9 cellular contexts compared by ENCODE assay signal in the genomic region with DNA sequence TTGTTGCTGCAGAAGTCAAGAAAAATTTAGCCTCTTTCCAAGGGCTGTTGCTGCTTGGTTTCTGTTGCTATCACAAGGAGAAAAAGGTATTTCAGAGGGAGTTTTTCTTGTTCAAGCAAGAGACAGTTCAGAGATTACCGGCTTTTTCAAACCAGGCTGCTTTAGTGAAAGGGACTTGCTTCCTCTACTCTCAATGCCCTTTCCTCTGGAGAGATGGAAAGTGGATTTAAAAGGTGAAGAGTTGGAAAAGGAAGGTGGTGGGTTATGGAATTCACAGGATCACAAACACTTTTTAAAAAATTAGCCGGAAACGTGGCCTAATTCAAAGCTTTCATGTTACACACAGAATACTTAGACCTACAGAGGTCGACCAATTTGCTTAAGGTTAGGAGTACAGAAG. TPM values are rescaled to one million over a fixed set of nuclear protein-coding genes. Genes with fewer than 3 reads are reported as not detected.
DNase-seq lines count a peak whose midpoint lies in the region; ATAC-seq and TF ChIP-seq lines count a peak whose summit lies in the region.
"Had no signal": no experiment of that assay in that cellular context is flagged by ENCODE, and none has a peak within 500 bp of the region (broad histone marks: within the 10 kb centered on the region; RNA-seq: fewer than 3 reads in every experiment).

No MANE protein-coding gene starts in this region.

- ATAC-seq in CD8-positive, alpha-beta T cell: no peak
- no peak for ATAC-seq in GM21367 (IDR thresholded peaks at IDR 0.05; ENCODE audit: unreplicated experiment)
- ATAC-seq in activated CD4-positive, CD25-positive, alpha-beta regulatory T cell treated with anti-CD3 and anti-CD28 coated beads, Interleukin-2, amount 50 U/mL, for 24 hours: no peak

- no peak for TF ChIP-seq CTCF in CD8-positive, alpha-beta T cell (IDR thresholded peaks at IDR 0.05)
- TF ChIP-seq CTCF in dorsolateral prefrontal cortex (IDR thresholded peaks at IDR 0.05 in 54 of 56, conservative IDR thresholded peaks at IDR 0.05 in 2 of 56; ENCODE audit: low read depth in 1 of 56, partially characterized antibody in 56 of 56): no peak
- TF ChIP-seq CTCF in neural crest cell (conservative IDR thresholded peaks at IDR 0.05): no peak

- H3K27me3 ChIP-seq in CD8-positive, alpha-beta T cell (ENCODE audit: insufficient read depth, low read length): no peaks in the 10 kb centered on the region
- no peaks in the 10 kb centered on the region for H3K27me3 ChIP-seq in MG63
- no peaks in the 10 kb centered on the region for H3K27me3 ChIP-seq in dorsolateral prefrontal cortex

- peak overlapping the region; percentile 93 for H3K27ac Mint-ChIP-seq in CD8-positive, alpha-beta T cell
- H3K27ac Mint-ChIP-seq in neural crest cell (ENCODE audit: unreplicated experiment): no peak overlapping the region

- POLR2A ChIA-PET in CD8-positive, alpha-beta T cell (lab: Charles Lee): interaction anchor here (1.0 to 1.4 kb wide), 2 partner anchors 40 to 41 kb away, joined by 3 to 5 read pairs; partner anchors contain the start of gene PKM

- peaks cover 36% of the 10 kb centered on the region for H3K36me3 Mint-ChIP-seq in CD8-positive, alpha-beta T cell
- H3K36me3 Mint-ChIP-seq in neural crest cell (ENCODE audit: low read depth): peaks cover 7% of the 10 kb centered on the region

- intact Hi-C loops in CD8-positive, alpha-beta T cell (cut with DNase I, micrococcal nuclease): loop anchor here in 1 of 2 experiments (5.0 kb wide), 4 partner anchors 74 to 1721 kb away; partner anchors contain the start of genes BBS4, GRAMD2A, HIGD2B and NPTN
- intact Hi-C loops in dorsolateral prefrontal cortex (cut with DNase I): no loop called here

- DNase-seq in CD8-positive, alpha-beta T cell: no peak
- DNase-seq in MG63 (no peak), dorsolateral prefrontal cortex (no peak), neural crest cell (ENCODE audit: low read depth, low spot score) (no peak), occipital lobe (lab: John Stamatoyannopoulos, UW) (no peak), NOMO-1 (lab: John Stamatoyannopoulos, UW; ENCODE audit: unreplicated experiment in 2 of 2) (no peak)
- DNase-seq: MV-4-11 had no signal

- no peaks in the 10 kb centered on the region for H3K9me3 Mint-ChIP-seq in CD8-positive, alpha-beta T cell
- H3K9me3 Mint-ChIP-seq in neural crest cell: no peaks in the 10 kb centered on the region

- peaks cover 18% of the 10 kb centered on the region for H3K36me3 ChIP-seq in CD8-positive, alpha-beta T cell (ENCODE audit: insufficient read depth, low read length)
- H3K36me3 ChIP-seq in MG63: peaks cover 51% of the 10 kb centered on the region

- no peaks in the 10 kb centered on the region for H3K27me3 Mint-ChIP-seq in CD8-positive, alpha-beta T cell (ENCODE audit: low read depth)
- H3K27me3 Mint-ChIP-seq in neural crest cell (ENCODE audit: low read depth): peaks cover 7% of the 10 kb centered on the region

- H3K9me3 ChIP-seq in CD8-positive, alpha-beta T cell (ENCODE audit: low read length): no peaks in the 10 kb centered on the region
- no peaks in the 10 kb centered on the region for H3K9me3 ChIP-seq in MG63

- peaks cover 46% of the 10 kb centered on the region for H3K4me1 Mint-ChIP-seq in CD8-positive, alpha-beta T cell (ENCODE audit: low read depth)
- H3K4me1 Mint-ChIP-seq in neural crest cell: peaks cover 28% of the 10 kb centered on the region

- H3K4me3 ChIP-seq in CD8-positive, alpha-beta T cell (ENCODE audit: low read depth, low read length): peak overlapping the region; percentile 82
- peak overlapping the region; percentile 94 for H3K4me3 ChIP-seq in MG63
- H3K4me3 ChIP-seq in dorsolateral prefrontal cortex: peak overlapping the region in 51 of 59 donors; percentile 66 to 99 (median 94)

- H3K4me1 ChIP-seq in CD8-positive, alpha-beta T cell (ENCODE audit: insufficient read depth, low read length): peaks cover 28% of the 10 kb centered on the region

- H3K27ac ChIP-seq in CD8-positive, alpha-beta T cell (ENCODE audit: low read depth, low read length): no peak overlapping the region
- peak overlapping the region in 2 of 59 donors; percentile 87 to 96 for H3K27ac ChIP-seq in dorsolateral prefrontal cortex

- peak overlapping the region; percentile 87 for H3K4me3 Mint-ChIP-seq in CD8-positive, alpha-beta T cell
- H3K4me3 Mint-ChIP-seq in neural crest cell: peak overlapping the region; percentile 92

- CTCF ChIA-PET in CD8-positive, alpha-beta T cell (lab: Charles Lee): interaction anchor here (1.8 to 1.9 kb wide), 2 partner anchors 43 to 70 kb away, joined by 4 to 7 read pairs; no protein-coding TSS in a partner anchor

RNA-seq across cellular contexts. Expression of gene PARP6, which starts 1.1 kb away (rescaled TPM):
- total RNA-seq in CD8-positive, alpha-beta T cell: 100 to 1,000 TPM; 133 to 137 TPM
- total RNA-seq in MG63 (2014; rRNA removed; shearing (Covaris generic); ENCODE audit: low replicate concordance): 16.3 and 28.4 TPM in 2 replicates
- total RNA-seq in dorsolateral prefrontal cortex (100 to 1,000 TPM in 108 of 120 experiments, 10 to 100 TPM in 12; 89.7 to 152 (median 117) TPM), neural crest cell (83.2 and 88.9 TPM in 2 replicates), occipital lobe (54.6 TPM)

RNA-seq across cellular contexts. Expression of gene PKM, which starts 40.2 kb away (rescaled TPM):
- total RNA-seq in CD8-positive, alpha-beta T cell: 100 to 1,000 TPM; 121 to 123 TPM
- 3,484 and 3,839 TPM in 2 replicates for total RNA-seq in MG63 (2014; rRNA removed; shearing (Covaris generic); ENCODE audit: low replicate concordance)
- total RNA-seq in dorsolateral prefrontal cortex (1,000 to 10,000 TPM in 51 of 120 experiments, 100 to 1,000 TPM in 69; 496 to 1,260 (median 977) TPM), neural crest cell (905 and 917 TPM in 2 replicates), occipital lobe (258 TPM)

RNA-seq across cellular contexts. Expression of gene CELF6, which starts 48.7 kb away (rescaled TPM):
- 1 to 10 TPM; 2.4 to 2.7 TPM for total RNA-seq in CD8-positive, alpha-beta T cell
- 1.1 TPM in 1 of 2 replicates, not detected in the other for total RNA-seq in MG63 (2014; rRNA removed; shearing (Covaris generic); ENCODE audit: low replicate concordance)
- 10 to 100 TPM; 10.7 to 30.0 (median 20.1) TPM for total RNA-seq in dorsolateral prefrontal cortex
- total RNA-seq in neural crest cell: 1.1 and 1.3 TPM in 2 replicates
- 6.7 TPM for total RNA-seq in occipital lobe
